In genomic region chr15:40252438-40253178, GRCh38 we compare ENCODE assay signal across 7 cellular contexts. TPM values are rescaled to one million over a fixed set of nuclear protein-coding genes. Genes with fewer than 3 reads are reported as not detected.
DNase-seq lines count a peak whose midpoint lies in the region; ATAC-seq, FAIRE-seq and TF ChIP-seq lines count a peak whose summit lies in the region.

No MANE protein-coding gene starts in this region.

- intact Hi-C loops in upper lobe of right lung (cut with DNase I): no loop called here

- no peaks in the 10 kb centered on the region for H3K9me3 ChIP-seq in upper lobe of right lung

- DNase-seq in GM19239 (ENCODE audit: insufficient read length, low spot score) (peak; percentile 48), NCI-H748 treated with DMSO at 0.1 percent for 48 hours (lab: John Stamatoyannopoulos, UW) (peak; percentile 13), coronary artery (ENCODE audit: low spot score) (no peak), mesendoderm (no peak), upper lobe of right lung (peak; percentile 86), GOT3 (lab: John Stamatoyannopoulos, UW) (no peak)

- ATAC-seq in upper lobe of right lung (peak; percentile 85), GM18511 (IDR thresholded peaks at IDR 0.05; ENCODE audit: unreplicated experiment) (no peak)

- FAIRE-seq in GM19239 (lab: Jason Lieb, UNC): no peak

- no peak overlapping the region for H4K8ac ChIP-seq in mesendoderm (ENCODE audit: low read depth, low read length)

- WGBS in mesendoderm (ENCODE audit: extremely low coverage, insufficient coverage, low lambda C conversion rate): no CpG with 5 or more reads among the region's 84 CpGs

- H3K23ac ChIP-seq in mesendoderm (ENCODE audit: low read length): no peak overlapping the region

- no peak overlapping the region for H2BK15ac ChIP-seq in mesendoderm (replicated peaks; ENCODE audit: low read depth)

- H3K79me1 ChIP-seq in mesendoderm (ENCODE audit: low read length): no peaks in the 10 kb centered on the region

- H2AK5ac ChIP-seq in mesendoderm (ENCODE audit: low read length): no peak overlapping the region

- H3K4ac ChIP-seq in mesendoderm (ENCODE audit: low read depth, low read length): no peak overlapping the region

- H3K4me1 ChIP-seq in mesendoderm (ENCODE audit: control insufficient read depth, low read depth, low read length): peaks cover under 1% of the 10 kb centered on the region
- peaks cover 9% of the 10 kb centered on the region for H3K4me1 ChIP-seq in upper lobe of right lung

- H3K27ac ChIP-seq in coronary artery: no peak overlapping the region
- H3K27ac ChIP-seq in mesendoderm (ENCODE audit: low read depth, low read length): no peak overlapping the region
- peak overlapping the region; percentile 49 for H3K27ac ChIP-seq in upper lobe of right lung

- peak overlapping the region; percentile 87 for H3K4me2 ChIP-seq in mesendoderm (ENCODE audit: low read length)

- H3K9ac ChIP-seq in mesendoderm (ENCODE audit: low read length): peak overlapping the region; percentile 69

- no peak overlapping the region for H4K5ac ChIP-seq in mesendoderm (ENCODE audit: low read length)

- peak overlapping the region; percentile 18 for H3K18ac ChIP-seq in mesendoderm (ENCODE audit: low read length)

- H3K27me3 ChIP-seq in mesendoderm (ENCODE audit: insufficient read depth, low read length, poor library complexity) (peaks cover 12% of the 10 kb centered on the region), upper lobe of right lung (peaks cover 19% of the 10 kb centered on the region)

- H3K79me2 ChIP-seq in mesendoderm (ENCODE audit: control insufficient read depth, insufficient read depth, low read length): no peaks in the 10 kb centered on the region

- H3K36me3 ChIP-seq in mesendoderm (ENCODE audit: control insufficient read depth, insufficient read depth, low read length): no peaks in the 10 kb centered on the region
- H3K36me3 ChIP-seq in upper lobe of right lung: no peaks in the 10 kb centered on the region

- TF ChIP-seq CTCF in coronary artery (IDR thresholded peaks at IDR 0.05) (no peak), upper lobe of right lung (IDR thresholded peaks at IDR 0.05) (no peak)

- no peak overlapping the region for H2BK120ac ChIP-seq in mesendoderm (ENCODE audit: low read depth, low read length)

- no peak overlapping the region for H2BK5ac ChIP-seq in mesendoderm (ENCODE audit: low read length)

- peak overlapping the region; percentile 81 for H3K56ac ChIP-seq in mesendoderm (ENCODE audit: low read length)

- H3K4me3 ChIP-seq in coronary artery (peak overlapping the region; percentile 75), mesendoderm (ENCODE audit: low read length) (peak overlapping the region; percentile 37), upper lobe of right lung (peak overlapping the region; percentile 60)

RNA-seq across cellular contexts. Expression of gene PAK6, which starts 13.7 kb away (rescaled TPM):
- 5.8 TPM for polyA plus RNA-seq in mesendoderm (2013, experiment 1 of 2)
- polyA plus RNA-seq in mesendoderm (2013, experiment 2 of 2): 6.7 TPM
- 5.7 TPM for total RNA-seq in upper lobe of right lung

RNA-seq across cellular contexts. Expression of gene ANKRD63, which starts 30.3 kb away (rescaled TPM):
- polyA plus RNA-seq in mesendoderm (2013, experiment 1 of 2): 0.04 TPM
- polyA plus RNA-seq in mesendoderm (2013, experiment 2 of 2): 0.06 TPM
- not detected for total RNA-seq in upper lobe of right lung

RNA-seq across cellular contexts. Expression of gene PLCB2, which starts 55.1 kb away (rescaled TPM):
- polyA plus RNA-seq in mesendoderm (2013, experiment 1 of 2): 7.6 TPM
- 7.0 TPM for polyA plus RNA-seq in mesendoderm (2013, experiment 2 of 2)
- 61.2 TPM for total RNA-seq in upper lobe of right lung

Comparison
In these comparisons a context has a peak if more than half of its experiments do, and no peak if none do; other contexts are left out.
1. DNase-seq: peak in GM19239 (single experiment), NCI-H748 treated with DMSO at 0.1 percent for 48 hours (single experiment) and upper lobe of right lung (single experiment); none in coronary artery (single experiment), mesendoderm (single experiment) and GOT3 (single experiment).
2. Peak in every context shown above with its lines, with median percentiles within 50 percentile points of each other: H3K4me3 ChIP-seq.